10 cellular contexts compared by ENCODE assay signal in genomic region chr15:99446565-99447496, GRCh38.
A peak's percentile ranks its signal among the peaks of the same experiment; 100 is the strongest.
DNase-seq lines count a peak whose midpoint lies in the region; ATAC-seq and TF ChIP-seq lines count a peak whose summit lies in the region.
"Had no signal": no experiment of that assay in that cellular context is flagged by ENCODE, and none has a peak within 500 bp of the region (broad histone marks: within the 10 kb centered on the region; RNA-seq: fewer than 3 reads in every experiment).

No MANE protein-coding gene starts in this region.

- no peaks in the 10 kb centered on the region for H3K9me3 Mint-ChIP-seq in WTC11
- H3K9me3 Mint-ChIP-seq: activated naive CD8-positive, alpha-beta T cell treated with anti-CD3 and anti-CD28 coated beads, Interleukin-2, amount 50 U/mL, for 24 hours had no signal

- H3K27ac Mint-ChIP-seq in WTC11 = no peak overlapping the region
- H3K27ac Mint-ChIP-seq: activated naive CD8-positive, alpha-beta T cell treated with anti-CD3 and anti-CD28 coated beads, Interleukin-2, amount 50 U/mL, for 24 hours had no signal

- POLR2A ChIA-PET in WTC11 (lab: Charles Lee) = no interaction called here

- in situ Hi-C loops in ACHN (cut with HindIII; ENCODE audit: low pct_ligation_motif_present, low pct_unique_long_range_greater_than_20kb, low sequenced_read_pairs) = no loop called here

- CTCF ChIA-PET in WTC11 (lab: Charles Lee) = no interaction called here

- no peaks in the 10 kb centered on the region; the same call in 1 of the 2 replicates for H3K27me3 Mint-ChIP-seq in WTC11 (ENCODE audit: low read depth)
- H3K27me3 Mint-ChIP-seq: activated naive CD8-positive, alpha-beta T cell treated with anti-CD3 and anti-CD28 coated beads, Interleukin-2, amount 50 U/mL, for 24 hours had no signal

- ATAC-seq in WTC11 = peak; percentile 24
- no peak for ATAC-seq in GM19452 (IDR thresholded peaks at IDR 0.05; ENCODE audit: unreplicated experiment)
- no peak for ATAC-seq in HG02763 (IDR thresholded peaks at IDR 0.05; ENCODE audit: unreplicated experiment)
- ATAC-seq: activated naive CD8-positive, alpha-beta T cell treated with anti-CD3 and anti-CD28 coated beads, Interleukin-2, amount 50 U/mL, for 24 hours had no signal

- peaks cover 14% of the 10 kb centered on the region for H3K4me1 Mint-ChIP-seq in WTC11

- peak; percentile 52 for DNase-seq in activated CD8-positive, alpha-beta memory T cell treated with anti-CD3 and anti-CD28 coated beads for 24 hours
- no peak for DNase-seq in activated CD8-positive, alpha-beta memory T cell treated with anti-CD3 and anti-CD28 coated beads, Interleukin-2, amount 50 U/mL, for 4 hours
- peak; percentile 47 for DNase-seq in NCI-H187 treated with DMSO at 0.1 percent for 48 hours (lab: John Stamatoyannopoulos, UW)
- DNase-seq in WTC11 (ENCODE audit: low spot score) = no peak
- peak; percentile 17 for DNase-seq in stimulated activated CD8-positive, alpha-beta memory T cell treated with anti-CD3 and anti-CD28 coated beads, Interleukin-4, amount 100 ng/mL, for 48 hours
- DNase-seq in ACHN = no peak
- DNase-seq: foreskin fibroblast had no signal

- no peak overlapping the region for H3K4me3 Mint-ChIP-seq in WTC11
- H3K4me3 Mint-ChIP-seq: activated naive CD8-positive, alpha-beta T cell treated with anti-CD3 and anti-CD28 coated beads, Interleukin-2, amount 50 U/mL, for 24 hours had no signal

- no peaks in the 10 kb centered on the region for H3K36me3 Mint-ChIP-seq in WTC11

- no peak for TF ChIP-seq CTCF in WTC11 (IDR thresholded peaks at IDR 0.05)

TF ChIP-seq in WTC11, 78 proteins besides CTCF, POLR2A, EP300 and RAD21:
- TF ChIP-seq ZBTB43 (CRISPR knock-in tag; IDR thresholded peaks at IDR 0.05) (no peak), MXD4 (CRISPR knock-in tag; IDR thresholded peaks at IDR 0.05; ENCODE audit: borderline replicate concordance) (no peak), KAT7 (CRISPR knock-in tag; IDR thresholded peaks at IDR 0.05; ENCODE audit: borderline replicate concordance) (no peak), ATF3 (CRISPR knock-in tag; conservative IDR thresholded peaks at IDR 0.05) (no peak), ZMAT4 (CRISPR knock-in tag; IDR thresholded peaks at IDR 0.05) (no peak), ZNF396 (CRISPR knock-in tag; IDR thresholded peaks at IDR 0.05; ENCODE audit: borderline replicate concordance) (no peak), CREM (CRISPR knock-in tag; IDR thresholded peaks at IDR 0.05) (no peak), HMGA2 (CRISPR knock-in tag; IDR thresholded peaks at IDR 0.05) (no peak)

Comparison
In these comparisons a context has a peak if more than half of its experiments do, and no peak if none do; other contexts are left out.
1. DNase-seq: peak in activated CD8-positive, alpha-beta memory T cell treated with anti-CD3 and anti-CD28 coated beads for 24 hours (single experiment), NCI-H187 treated with DMSO at 0.1 percent for 48 hours (single experiment) and stimulated activated CD8-positive, alpha-beta memory T cell treated with anti-CD3 and anti-CD28 coated beads, Interleukin-4, amount 100 ng/mL, for 48 hours (single experiment); none in activated CD8-positive, alpha-beta memory T cell treated with anti-CD3 and anti-CD28 coated beads, Interleukin-2, amount 50 U/mL, for 4 hours (single experiment), WTC11 (single experiment) and ACHN (single experiment).